8 cellular contexts compared by ENCODE assay signal in the genomic region with DNA sequence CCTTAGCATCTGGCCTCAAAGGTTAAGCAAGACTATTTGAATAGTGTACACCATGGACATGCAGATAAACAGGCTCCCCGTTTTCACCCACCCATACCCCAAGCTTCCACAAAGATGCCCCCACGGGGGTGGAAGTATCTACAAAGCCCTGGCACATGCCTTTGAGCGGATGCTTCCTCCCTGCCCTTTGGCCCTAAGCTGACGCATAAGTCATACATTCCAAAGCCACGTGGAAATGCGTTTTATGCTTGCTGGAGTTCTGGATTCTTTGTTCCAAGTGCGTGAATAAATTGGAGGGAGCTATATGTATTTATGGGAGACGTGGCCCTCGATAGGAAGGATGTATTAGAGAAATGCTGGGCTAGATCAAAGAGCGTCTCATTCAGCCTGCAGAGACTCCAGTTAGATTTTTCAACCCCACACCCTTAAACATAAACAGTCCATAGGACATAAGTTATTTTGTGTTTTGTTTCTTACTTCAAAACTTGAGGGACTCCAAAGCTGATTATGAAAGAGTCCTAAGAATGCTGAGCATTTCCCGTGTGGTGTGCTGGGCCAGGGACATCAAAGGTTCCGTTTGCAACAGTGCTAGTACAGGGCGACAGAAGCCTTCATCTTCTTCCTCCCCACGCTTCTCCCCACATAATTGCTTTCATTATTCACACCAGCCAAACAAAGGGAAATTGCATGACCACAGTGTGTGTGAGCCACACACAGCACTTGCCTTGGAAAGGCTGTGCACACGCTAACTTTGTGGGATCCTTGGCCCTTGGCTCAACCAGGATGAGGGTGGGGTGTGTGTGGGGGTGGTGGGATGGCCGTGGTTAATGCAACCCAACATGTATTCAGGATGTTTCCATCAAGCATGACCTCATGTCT.
A peak's percentile ranks its signal among the peaks of the same experiment; 100 is the strongest.
DNase-seq lines count a peak whose midpoint lies in the region; ATAC-seq and TF ChIP-seq lines count a peak whose summit lies in the region.

No MANE protein-coding gene starts in this region.

- ATAC-seq in GM18517 (IDR thresholded peaks at IDR 0.05; ENCODE audit: unreplicated experiment), result no peak

- in situ Hi-C loops in ACHN (cut with HindIII; ENCODE audit: low pct_ligation_motif_present, low pct_unique_long_range_greater_than_20kb, low sequenced_read_pairs), result no loop called here

- peak; percentile 97 for DNase-seq in fibroblast of villous mesenchyme (ENCODE audit: low read depth)
- no peak for DNase-seq in activated CD8-positive, alpha-beta memory T cell treated with anti-CD3 and anti-CD28 coated beads, Interleukin-2, amount 50 U/mL, for 48 hours
- DNase-seq in NCI-H187 treated with DMSO at 0.1 percent for 48 hours (lab: John Stamatoyannopoulos, UW), result no peak
- no peak for DNase-seq in ACHN

- H3K4me1 ChIP-seq in HEK293 (ENCODE audit: control insufficient read depth, insufficient read depth, low read length), result peaks cover 21% of the 10 kb centered on the region

- no peaks in the 10 kb centered on the region for H3K36me3 ChIP-seq in HEK293 (ENCODE audit: control insufficient read depth in 2 of 2, insufficient read depth in 1 of 2, low read length in 2 of 2)

- H3K27ac ChIP-seq in HEK293 (ENCODE audit: extremely low read depth, low read depth, low read length), result no peak overlapping the region
- peak overlapping the region in 18 of 21 experiments; percentile 2 to 87 (median 61) for H3K27ac ChIP-seq in skin epidermis

- POLR2A ChIA-PET in HEK293 (lab: Yijun Ruan, JAX), result interaction anchor here (0.6 kb wide), 1 partner anchor 136 kb away, joined by 3 read pairs; the partner anchor contains the start of gene AMZ2

- CTCF ChIA-PET in HEK293 (lab: Yijun Ruan, JAX), result interaction anchor here (0.8 to 3.2 kb wide), 3 partner anchors 15 to 92 kb away, joined by 3 to 23 read pairs (median 3); partner anchors contain the start of gene ARSG

- TF ChIP-seq CTCF in HEK293 (tag by site-specific recombination; IDR thresholded peaks at IDR 0.05), result no peak
- no peak for TF ChIP-seq CTCF in WI38 (IDR thresholded peaks at IDR 0.05; ENCODE audit: low read depth, low read length)
- TF ChIP-seq CTCF in fibroblast of villous mesenchyme (IDR thresholded peaks at IDR 0.05; ENCODE audit: insufficient read depth, low read depth, low read length), result no peak

- no peaks in the 10 kb centered on the region for H3K9me3 ChIP-seq in HEK293 (ENCODE audit: control insufficient read depth, insufficient read depth, low read depth, low read length)

- H3K4me3 ChIP-seq in HEK293 (ENCODE audit: low read depth, low read length) (no peak overlapping the region), WI38 (ENCODE audit: low read depth, low read length) (peak overlapping the region; percentile 40), fibroblast of villous mesenchyme (ENCODE audit: low read depth, low read length) (peak overlapping the region; percentile 1), skin epidermis (no peak overlapping the region)

TF ChIP-seq in HEK293, 187 proteins besides CTCF, POLR2A, EP300 and RAD21:
- TF ChIP-seq ZNF843 (tag by site-specific recombination; IDR thresholded peaks at IDR 0.05) (no peak), ZBTB8A (tag by site-specific recombination; IDR thresholded peaks at IDR 0.05) (no peak)
- TF ChIP-seq, protein P1, sequence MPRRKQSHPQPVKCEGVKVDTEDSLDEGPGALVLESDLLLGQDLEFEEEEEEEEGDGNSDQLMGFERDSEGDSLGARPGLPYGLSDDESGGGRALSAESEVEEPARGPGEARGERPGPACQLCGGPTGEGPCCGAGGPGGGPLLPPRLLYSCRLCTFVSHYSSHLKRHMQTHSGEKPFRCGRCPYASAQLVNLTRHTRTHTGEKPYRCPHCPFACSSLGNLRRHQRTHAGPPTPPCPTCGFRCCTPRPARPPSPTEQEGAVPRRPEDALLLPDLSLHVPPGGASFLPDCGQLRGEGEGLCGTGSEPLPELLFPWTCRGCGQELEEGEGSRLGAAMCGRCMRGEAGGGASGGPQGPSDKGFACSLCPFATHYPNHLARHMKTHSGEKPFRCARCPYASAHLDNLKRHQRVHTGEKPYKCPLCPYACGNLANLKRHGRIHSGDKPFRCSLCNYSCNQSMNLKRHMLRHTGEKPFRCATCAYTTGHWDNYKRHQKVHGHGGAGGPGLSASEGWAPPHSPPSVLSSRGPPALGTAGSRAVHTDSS (tag by site-specific recombination; IDR thresholded peaks at IDR 0.05), result 0 out of 2 replicates have a peak, but pooled peaks have one; percentile 24

Comparison
In these comparisons a context has a peak if more than half of its experiments do, and no peak if none do; other contexts are left out.
1. H3K4me3 ChIP-seq: peak in WI38 (single experiment) and fibroblast of villous mesenchyme (single experiment); none in HEK293 (single experiment) and skin epidermis (0 of 7).